Comparison of ENCODE assay signal across 11 cellular contexts in genomic region chr16:19005561-19006445, GRCh38. TPM values are rescaled to one million over a fixed set of nuclear protein-coding genes. Genes with fewer than 3 reads are reported as not detected.
A peak's percentile ranks its signal among the peaks of the same experiment; 100 is the strongest.
DNase-seq lines count a peak whose midpoint lies in the region; ATAC-seq, FAIRE-seq and TF ChIP-seq lines count a peak whose summit lies in the region.
"Had no signal": no experiment of that assay in that cellular context is flagged by ENCODE, and none has a peak within 500 bp of the region (broad histone marks: within the 10 kb centered on the region; RNA-seq: fewer than 3 reads in every experiment).

No MANE protein-coding gene starts in this region.

- TF ChIP-seq RAD21 in H1 (IDR thresholded peaks at IDR 0.05 in 1 of 2, conservative IDR thresholded peaks at IDR 0.05 in 1 of 2; ENCODE audit: low read depth in 2 of 2, low read length in 2 of 2), result no peak

- TF ChIP-seq CTCF in A673 (conservative IDR thresholded peaks at IDR 0.05; ENCODE audit: low read depth, low read length), result no peak
- no peak for TF ChIP-seq CTCF in H1 (IDR thresholded peaks at IDR 0.05; ENCODE audit: control extremely low read depth in 1 of 3, insufficient read depth in 1 of 3, low read depth in 1 of 3, low read length in 3 of 3)

- peak overlapping the region; percentile 95; the same call in 1 of the 2 replicates for H2BK20ac ChIP-seq in H1 (ENCODE audit: low read length)

- H3K4me1 ChIP-seq in A673 (ENCODE audit: insufficient read depth, low read length, poor library complexity, severe bottlenecking), result no peaks in the 10 kb centered on the region
- H3K4me1 ChIP-seq in H1 (replicated peaks in 1 of 4; ENCODE audit: control insufficient read depth in 3 of 4, insufficient read depth in 4 of 4, low read length in 3 of 4), result peaks cover 0 to 14% (median 5%) of the 10 kb centered on the region in 4 experiments
- no peaks in the 10 kb centered on the region for H3K4me1 ChIP-seq in CD8-positive, alpha-beta memory T cell (ENCODE audit: insufficient read depth, low read length)

- TF ChIP-seq POLR2A in H1 (IDR thresholded peaks at IDR 0.05; ENCODE audit: control extremely low read depth in 1 of 2, low read depth in 2 of 2, low read length in 2 of 2), result no peak

- H3K36me3 ChIP-seq in A673 (ENCODE audit: insufficient read depth, low read length, poor library complexity, severe bottlenecking), result no peaks in the 10 kb centered on the region
- peaks cover 0 to 6% (median 2%) of the 10 kb centered on the region in 4 experiments; a peak in 2 of 8 replicates for H3K36me3 ChIP-seq in H1 (ENCODE audit: control insufficient read depth in 2 of 4, insufficient read depth in 4 of 4, low read length in 3 of 4)
- H3K36me3 ChIP-seq in CD8-positive, alpha-beta memory T cell (ENCODE audit: insufficient read depth, low read length), result no peaks in the 10 kb centered on the region

- no peak overlapping the region for H3K27ac Mint-ChIP-seq in T-helper 17 cell
- no peak overlapping the region for H3K27ac Mint-ChIP-seq in CD8-positive, alpha-beta memory T cell
- H3K27ac Mint-ChIP-seq: progenitor cell of endocrine pancreas had no signal

- no peak overlapping the region for H3K4me3 Mint-ChIP-seq in T-helper 17 cell
- no peak overlapping the region for H3K4me3 Mint-ChIP-seq in CD8-positive, alpha-beta memory T cell

- H3K4me3 ChIP-seq in A673 (ENCODE audit: low read depth, low read length, poor library complexity, severe bottlenecking) (no peak overlapping the region), H1 (ENCODE audit: extremely low read depth in 1 of 4, insufficient read depth in 2 of 4, low read depth in 3 of 4, low read length in 4 of 4) (no peak overlapping the region; a peak in 1 of 8 replicates)
- no peak overlapping the region for H3K4me3 ChIP-seq in CD8-positive, alpha-beta memory T cell (ENCODE audit: low read length)

- H4K20me1 ChIP-seq in H1 (replicated peaks in 1 of 2; ENCODE audit: control insufficient read depth in 1 of 2, insufficient read depth in 2 of 2, low read length in 2 of 2), result no peaks in the 10 kb centered on the region

- WGBS in H1 (ENCODE audit: extremely low coverage in 1 of 2, insufficient coverage in 1 of 2, insufficient read length in 1 of 2, insufficient replicate concordance in 2 of 2, low coverage in 1 of 2, low lambda C conversion rate in 2 of 2, missing lambda C conversion rate in 1 of 2), 2 experiments, result 92% methylated on average over 14 of the region's 16 CpGs; no CpG with 5 or more reads in 1 of the 2 experiments

- H3K9ac ChIP-seq in H1 (replicated peaks in 1 of 4; ENCODE audit: extremely low read depth in 1 of 4, low read depth in 3 of 4, low read length in 3 of 4), result 0 out of 7 replicates have a peak overlapping the region, but pooled peaks of 1 of the 4 experiments have one; percentile 8

- H3K23me2 ChIP-seq in H1 (ENCODE audit: low read depth, low read length), result no peaks in the 10 kb centered on the region

- peak overlapping the region; percentile 32 for H3K4ac ChIP-seq in H1 (replicated peaks; ENCODE audit: insufficient read length, low read depth, low read length)

- H3K9me3 Mint-ChIP-seq in CD8-positive, alpha-beta memory T cell, result peaks cover 0 to 5% (median 4%) of the 10 kb centered on the region in 5 donors

- no peaks in the 10 kb centered on the region for H3K79me1 ChIP-seq in H1 (ENCODE audit: low read depth, low read length)

- no peaks in the 10 kb centered on the region for H3K36me3 Mint-ChIP-seq in T-helper 17 cell (ENCODE audit: low read depth)
- no peaks in the 10 kb centered on the region for H3K36me3 Mint-ChIP-seq in CD8-positive, alpha-beta memory T cell

- H2BK120ac ChIP-seq in H1 (replicated peaks; ENCODE audit: low read depth, low read length), result peak overlapping the region; percentile 81

- H4K8ac ChIP-seq in H1 (ENCODE audit: extremely low read depth, insufficient read depth, low read length), result no peak overlapping the region

- peak overlapping the region; percentile 98 for H4K91ac ChIP-seq in H1 (replicated peaks; ENCODE audit: insufficient read length, low read length)

- peak; percentile 6 for DNase-seq in A673 (ENCODE audit: low spot score)
- DNase-seq in NCI-H460 (ENCODE audit: extremely low read depth, low read depth), result peak; percentile 62
- DNase-seq in H1 (ENCODE audit: low read depth in 1 of 2, low spot score in 2 of 2), result peak; percentile 25 to 54
- DNase-seq in middle frontal gyrus (ENCODE audit: extremely low spot score, low spot score), result peak; percentile 75
- no peak for DNase-seq in DMS153 treated with DMSO at 0.1 percent for 48 hours (lab: John Stamatoyannopoulos, UW; ENCODE audit: unreplicated experiment)
- no peak for DNase-seq in T-helper 17 cell
- DNase-seq in stimulated activated CD4-positive, alpha-beta T cell treated with anti-CD3 and anti-CD28 coated beads, Interleukin-15, amount 100 ng/mL, for 24 hours, result no peak
- no peak for DNase-seq in CD8-positive, alpha-beta memory T cell
- DNase-seq: NCI-H748 treated with DMSO at 0.1 percent for 48 hours had no signal

- H3K27me3 ChIP-seq in A673 (replicated peaks; ENCODE audit: insufficient read depth, low read depth, low read length, poor library complexity) (no peaks in the 10 kb centered on the region), H1 (replicated peaks in 1 of 4; ENCODE audit: control insufficient read depth in 3 of 4, extremely low read depth in 1 of 4, insufficient read depth in 3 of 4, low read length in 3 of 4) (no peaks in the 10 kb centered on the region)
- H3K27me3 ChIP-seq in CD8-positive, alpha-beta memory T cell (ENCODE audit: insufficient read depth, low read length, poor library complexity, severe bottlenecking), result no peaks in the 10 kb centered on the region

- no peaks in the 10 kb centered on the region for H3K79me2 ChIP-seq in H1 (ENCODE audit: control insufficient read depth in 1 of 2, insufficient read depth in 2 of 2, low read length in 2 of 2)

- peak overlapping the region; percentile 28 for H4K5ac ChIP-seq in H1 (ENCODE audit: insufficient read length, low read depth, low read length)

- H2BK12ac ChIP-seq in H1 (ENCODE audit: low read depth, low read length), result peak overlapping the region; percentile 94

- H3K14ac ChIP-seq in H1 (ENCODE audit: insufficient read length), result no peak overlapping the region

- CTCF ChIA-PET in A673 (lab: Charles Lee), result no interaction called here
- CTCF ChIA-PET in H1 (lab: Charles Lee; ENCODE audit: partially characterized antibody), result interaction anchor here (0.9 to 1.5 kb wide), 2 partner anchors 9 to 67 kb away, joined by 4 to 5 read pairs; no protein-coding TSS in a partner anchor
- CTCF ChIA-PET in CD8-positive, alpha-beta memory T cell (lab: Charles Lee), result no interaction called here

- H3K4me1 Mint-ChIP-seq in T-helper 17 cell, result no peaks in the 10 kb centered on the region
- no peaks in the 10 kb centered on the region for H3K4me1 Mint-ChIP-seq in CD8-positive, alpha-beta memory T cell

- ATAC-seq in T-helper 17 cell, result no peak

- H3K9me3 ChIP-seq in A673 (ENCODE audit: low read depth, low read length, poor library complexity, severe bottlenecking), result peaks cover 5% of the 10 kb centered on the region
- peaks cover 4 to 5% of the 10 kb centered on the region in 2 experiments; a peak in 2 of 4 replicates for H3K9me3 ChIP-seq in H1 (ENCODE audit: insufficient read depth in 2 of 2, low read depth in 1 of 2, low read length in 1 of 2)
- H3K9me3 ChIP-seq in T-helper 17 cell (ENCODE audit: control insufficient read depth, low read length, poor library complexity, severe bottlenecking), result no peaks in the 10 kb centered on the region
- H3K9me3 ChIP-seq in CD8-positive, alpha-beta memory T cell (ENCODE audit: low read length), result peaks cover 4% of the 10 kb centered on the region

- intact Hi-C loops in A673 (cut with micrococcal nuclease; ENCODE audit: unreplicated experiment), result no loop called here

- no peak overlapping the region for H3K23ac ChIP-seq in H1 (ENCODE audit: insufficient read length)

- FAIRE-seq in H1 (lab: Jason Lieb, UNC), result no peak

- TF ChIP-seq EP300 in H1 (IDR thresholded peaks at IDR 0.05; ENCODE audit: borderline replicate concordance in 1 of 2, low read depth in 2 of 2, low read length in 2 of 2), result 0 out of 3 replicates have a peak, but pooled peaks of 1 of the 2 experiments have one; percentile 16

- H3K56ac ChIP-seq in H1 (replicated peaks; ENCODE audit: insufficient read length, low read depth, low read length), result no peak overlapping the region

- POLR2A ChIA-PET in A673 (lab: Charles Lee; ENCODE audit: low non-redundant PET) (no interaction called here), H1 (lab: Charles Lee; ENCODE audit: partially characterized antibody) (interaction anchor here (0.6 to 1.0 kb wide), 2 partner anchors 9 to 24 kb away, joined by 3 to 5 read pairs; no protein-coding TSS in a partner anchor)
- POLR2A ChIA-PET in CD8-positive, alpha-beta memory T cell (lab: Charles Lee), result no interaction called here

- H2BK15ac ChIP-seq in H1 (ENCODE audit: low read length), result no peak overlapping the region

- H2AK5ac ChIP-seq in H1 (ENCODE audit: low read depth, low read length), result 0 out of 2 replicates have a peak overlapping the region, but pooled peaks have one; percentile 33

- no TSS peak for BruUV-seq in A673 (replicated peaks; lab: Mats Ljungman, UMichigan)

- H3K18ac ChIP-seq in H1 (ENCODE audit: extremely low read depth, low read length), result peak overlapping the region; percentile 87; the same call in 1 of the 2 replicates

- H3K27ac ChIP-seq in A673 (ENCODE audit: low read depth, low read length, poor library complexity, severe bottlenecking), result no peak overlapping the region
- 0 out of 2 replicates have a peak overlapping the region, but pooled peaks have one; percentile 58 for H3K27ac ChIP-seq in H1 (ENCODE audit: low read depth, low read length)
- H3K27ac ChIP-seq in CD8-positive, alpha-beta memory T cell (ENCODE audit: low read depth, low read length), result no peak overlapping the region
- H3K27ac ChIP-seq: C4-2B had no signal

- peak overlapping the region; percentile 6 to 45; a peak in 2 of 4 replicates for H3K4me2 ChIP-seq in H1 (ENCODE audit: insufficient read depth in 1 of 2, low read depth in 2 of 2, low read length in 2 of 2)

- peak overlapping the region; percentile 79 for H2BK5ac ChIP-seq in H1 (ENCODE audit: low read depth, low read length)

- no peaks in the 10 kb centered on the region for H3K27me3 Mint-ChIP-seq in T-helper 17 cell
- peaks cover 5 to 8% of the 10 kb centered on the region in 2 donors for H3K27me3 Mint-ChIP-seq in CD8-positive, alpha-beta memory T cell
- H3K27me3 Mint-ChIP-seq: progenitor cell of endocrine pancreas had no signal

- H2AFZ ChIP-seq in H1 (ENCODE audit: low read length), result no peak overlapping the region

RNA-seq across cellular contexts. Expression of gene TMC7, which starts 22.1 kb away (rescaled TPM):
- 0.59 and 0.82 TPM in 2 replicates for total RNA-seq in A673 (2021)
- 4.1 and 5.6 TPM in 2 replicates for total RNA-seq in NCI-H460 (2014; rRNA removed; shearing (Covaris generic))
- polyA plus RNA-seq in NCI-H460 (2014; cell fraction: nucleus; rRNA removed), result 2.3 and 2.6 TPM in 2 replicates
- total RNA-seq in H1 (2021; fragmentation: NEBNext Ultra II Directional; extraction: Animal tissue kit (Norgen Biotek cat#: 25700)), result 2.6 and 3.4 TPM in 2 replicates
- polyA plus RNA-seq in H1 (2011; rRNA removed), result 2.0 and 2.3 TPM in 2 replicates
- 2.6 TPM for polyA plus RNA-seq in H1 (2011; cell fraction: cytosol; rRNA removed)
- 2.7 TPM for polyA plus RNA-seq in H1 (2011; cell fraction: nucleus; rRNA removed)
- 2.3 to 3.5 TPM (median 2.5 TPM) in 4 replicates for polyA plus RNA-seq in H1 (2012, experiment 1 of 2)
- 0.87 TPM for polyA plus RNA-seq in H1 (2012, experiment 2 of 2)
- 4.1 TPM for polyA plus RNA-seq in H1 (2013, experiment 1 of 2)
- 4.3 TPM for polyA plus RNA-seq in H1 (2013, experiment 2 of 2)
- polyA minus RNA-seq in H1 (2011; rRNA and poly(A)+ RNA removed), result 5.1 and 5.8 TPM in 2 replicates
- 3.1 TPM for polyA minus RNA-seq in H1 (2011; cell fraction: cytosol; rRNA and poly(A)+ RNA removed)
- 5.3 TPM for polyA minus RNA-seq in H1 (2011; cell fraction: nucleus; rRNA and poly(A)+ RNA removed)
- not detected for total RNA-seq in T-helper 17 cell
- total RNA-seq in CD8-positive, alpha-beta memory T cell, result not detected
- polyA plus RNA-seq in CD8-positive, alpha-beta memory T cell, result not detected

Comparison
In these comparisons a context has a peak if more than half of its experiments do, and no peak if none do; other contexts are left out.
1. DNase-seq: peak in A673 (single experiment), NCI-H460 (single experiment), H1 (2 of 2) and middle frontal gyrus (single experiment); none in DMS153 treated with DMSO at 0.1 percent for 48 hours (single experiment), T-helper 17 cell (0 of 3), stimulated activated CD4-positive, alpha-beta T cell treated with anti-CD3 and anti-CD28 coated beads, Interleukin-15, amount 100 ng/mL, for 24 hours (single experiment) and CD8-positive, alpha-beta memory T cell (0 of 5).